Comparison of ENCODE assay signal across 20 cellular contexts in genomic region chr7:30166841-30167235, GRCh38. TPM values are rescaled to one million over a fixed set of nuclear protein-coding genes. Genes with fewer than 3 reads are reported as not detected.
DNase-seq lines count a peak whose midpoint lies in the region; ATAC-seq, FAIRE-seq and TF ChIP-seq lines count a peak whose summit lies in the region.
"Had no signal": no experiment of that assay in that cellular context is flagged by ENCODE, and none has a peak within 500 bp of the region (broad histone marks: within the 10 kb centered on the region; RNA-seq: fewer than 3 reads in every experiment).

No MANE protein-coding gene starts in this region.

- 51 to 53% methylated on average over 5 of the region's 5 CpGs for WGBS in thyroid gland, 2 donors

- ATAC-seq in PC-3 (no peak), HG02642 (IDR thresholded peaks at IDR 0.05; ENCODE audit: poor library complexity, unreplicated experiment) (no peak)
- ATAC-seq: GM23338, Panc1 had no signal

- H3K9ac ChIP-seq in PC-3 (ENCODE audit: low read length) (no peak overlapping the region), keratinocyte (ENCODE audit: control insufficient read depth, extremely low read depth, insufficient read depth, low read length) (no peak overlapping the region)

- no TSS peak for BruUV-seq in PC-3 (replicated peaks; lab: Mats Ljungman, UMichigan)

- H3K9me1 ChIP-seq in keratinocyte (ENCODE audit: control insufficient read depth, extremely low read depth, insufficient read depth, low read length): no peaks in the 10 kb centered on the region

- H4K20me1 ChIP-seq in PC-3 (ENCODE audit: low read length) (no peaks in the 10 kb centered on the region), keratinocyte (ENCODE audit: control insufficient read depth, extremely low read depth, insufficient read depth, low read length) (no peaks in the 10 kb centered on the region)

- TF ChIP-seq POLR2A in thyroid gland (IDR thresholded peaks at IDR 0.05): no peak

- H3K9me2 ChIP-seq in PC-3 (replicated peaks; ENCODE audit: low read length): no peaks in the 10 kb centered on the region

- no peak overlapping the region for H2AFZ ChIP-seq in PC-3 (ENCODE audit: low read length)
- H2AFZ ChIP-seq in keratinocyte (ENCODE audit: control insufficient read depth, low read length): no peak overlapping the region
- H2AFZ ChIP-seq: GM23338 had no signal

- CTCF ChIA-PET in PC-3 (lab: Charles Lee): no interaction called here

- H3K4me2 ChIP-seq in PC-3 (ENCODE audit: low read length) (peak overlapping the region; percentile 84; the same call in 1 of the 2 replicates), keratinocyte (ENCODE audit: control insufficient read depth, extremely low read depth, insufficient read depth, low read depth, low read length) (peak overlapping the region; percentile 55)
- H3K4me2 ChIP-seq: GM23338 had no signal

- POLR2A ChIA-PET in PC-3 (lab: Charles Lee; ENCODE audit: unreplicated experiment): no interaction called here

- dilution Hi-C loops in keratinocyte (cut with MboI; ENCODE audit: extremely low pct_ligation_motif_present, low sequenced_read_pairs): no loop called here

- TF ChIP-seq CTCF in PC-3 (conservative IDR thresholded peaks at IDR 0.05; ENCODE audit: low read depth, low read length): no peak
- no peak for TF ChIP-seq CTCF in bronchial epithelial cell (IDR thresholded peaks at IDR 0.05; ENCODE audit: insufficient read depth, low read length, severe bottlenecking)
- TF ChIP-seq CTCF in keratinocyte (optimal IDR thresholded peaks at IDR 0.05 in 1 of 3, IDR thresholded peaks at IDR 0.05 in 1 of 3, conservative IDR thresholded peaks at IDR 0.05 in 1 of 3; ENCODE audit: extremely low read depth in 1 of 3, insufficient read depth in 2 of 3, low read length in 3 of 3): no peak
- TF ChIP-seq CTCF in thyroid gland (IDR thresholded peaks at IDR 0.05): no peak

- peak overlapping the region; percentile 84 for H3K27ac ChIP-seq in PC-3 (ENCODE audit: low read length)
- peak overlapping the region; percentile 77 for H3K27ac ChIP-seq in keratinocyte (ENCODE audit: control insufficient read depth, insufficient read depth, low read length)
- H3K27ac ChIP-seq in thyroid gland: peak overlapping the region in 2 of 3 donors; percentile 65 to 75

- H3K27me3 ChIP-seq in PC-3 (ENCODE audit: low read length) (no peaks in the 10 kb centered on the region), bronchial epithelial cell (ENCODE audit: control insufficient read depth, insufficient read depth, low read length) (no peaks in the 10 kb centered on the region), keratinocyte (ENCODE audit: control insufficient read depth, extremely low read depth, insufficient read depth, low read length) (no peaks in the 10 kb centered on the region), thyroid gland (no peaks in the 10 kb centered on the region)
- H3K27me3 ChIP-seq: MG63 had no signal

- H3K9me3 ChIP-seq in PC-3 (ENCODE audit: low read length): no peaks in the 10 kb centered on the region
- H3K9me3 ChIP-seq in keratinocyte (ENCODE audit: control insufficient read depth, low read depth, low read length): no peaks in the 10 kb centered on the region
- no peaks in the 10 kb centered on the region for H3K9me3 ChIP-seq in thyroid gland
- H3K9me3 ChIP-seq: MG63 had no signal

- H3K79me2 ChIP-seq in PC-3 (ENCODE audit: low read length): no peaks in the 10 kb centered on the region
- no peaks in the 10 kb centered on the region for H3K79me2 ChIP-seq in keratinocyte (ENCODE audit: control insufficient read depth, insufficient read depth, low read length)

- no peak overlapping the region for H3K4me3 ChIP-seq in PC-3 (ENCODE audit: low read length)
- no peak overlapping the region for H3K4me3 ChIP-seq in bronchial epithelial cell (ENCODE audit: low read depth, low read length)
- no peak overlapping the region for H3K4me3 ChIP-seq in keratinocyte (ENCODE audit: control insufficient read depth in 2 of 3, extremely low read depth in 1 of 3, insufficient read depth in 2 of 3, low read depth in 1 of 3, low read length in 3 of 3)
- H3K4me3 ChIP-seq in thyroid gland (replicated peaks in 1 of 3): no peak overlapping the region
- H3K4me3 ChIP-seq: GM23338, MG63 had no signal

- FAIRE-seq in bronchial epithelial cell (lab: Jason Lieb, UNC): no peak
- FAIRE-seq in keratinocyte (lab: Jason Lieb, UNC): no peak

- intact Hi-C loops in PC-3 (cut with micrococcal nuclease): loop anchor here (10.0 kb wide), 1 partner anchor 338 kb away; the partner anchor contains the start of gene GGCT
- intact Hi-C loops in thyroid gland (cut with DNase I): loop anchor here (5.0 to 10.0 kb wide), 2 partner anchors 245 to 398 kb away; no protein-coding TSS in a partner anchor

- DNase-seq in PC-3 (no peak), bronchial epithelial cell (ENCODE audit: low read depth) (peak; percentile 41), keratinocyte (ENCODE audit: low read depth, low spot score) (no peak), thyroid gland (peak; percentile 33 to 60), NCI-H128 (lab: John Stamatoyannopoulos, UW; ENCODE audit: unreplicated experiment) (no peak)
- DNase-seq in activated T-cell treated with anti-CD3 and anti-CD28 coated beads, Interleukin-2, amount 50 U/mL, for 1 hour: no peak
- DNase-seq: ACHN; CD4-positive, alpha-beta memory T cell; DND-41; GF-D8; KG1; MG63; NCI-H1105; NCI-H187 treated with DMSO at 0.1 percent for 48 hours; NCI-H2171 treated with DMSO at 0.1 percent for 48 hours; NCI-H774; SHP77 had no signal

- H3K4me1 ChIP-seq in PC-3 (ENCODE audit: insufficient read depth, low read length) (peaks cover 73% of the 10 kb centered on the region), keratinocyte (ENCODE audit: control insufficient read depth, extremely low read depth, insufficient read depth, low read length) (peaks cover 76% of the 10 kb centered on the region), thyroid gland (peaks cover 25 to 35% of the 10 kb centered on the region in 2 donors)

- no peaks in the 10 kb centered on the region for H3F3A ChIP-seq in PC-3 (ENCODE audit: low read length, unreplicated experiment)

- H3K36me3 ChIP-seq in PC-3 (ENCODE audit: low read depth, low read length) (no peaks in the 10 kb centered on the region), bronchial epithelial cell (ENCODE audit: control insufficient read depth, insufficient read depth, low read length) (no peaks in the 10 kb centered on the region), keratinocyte (ENCODE audit: control insufficient read depth in 2 of 2, extremely low read depth in 1 of 2, insufficient read depth in 2 of 2, low read length in 2 of 2) (no peaks in the 10 kb centered on the region), thyroid gland (no peaks in the 10 kb centered on the region)
- H3K36me3 ChIP-seq: MG63 had no signal

RNA-seq across cellular contexts. Expression of gene MTURN, which starts 32.1 kb away (rescaled TPM):
- 5.4 and 6.3 TPM in 2 replicates for total RNA-seq in PC-3 (2014; rRNA removed)
- total RNA-seq in bronchial epithelial cell: 18.4 and 43.7 TPM in 2 replicates
- polyA plus RNA-seq in keratinocyte: 5.9 to 10.9 TPM (median 10.8 TPM) in 3 replicates
- polyA plus RNA-seq in keratinocyte (2011; ENCODE audit: low read depth): 5.5 TPM
- polyA plus RNA-seq in keratinocyte (2011; cell fraction: cytosol; rRNA removed): 6.6 and 8.5 TPM in 2 replicates
- polyA plus RNA-seq in keratinocyte (2011; cell fraction: nucleus; rRNA removed): 11.0 and 12.6 TPM in 2 replicates
- 7.7 and 9.7 TPM in 2 replicates for polyA plus RNA-seq in keratinocyte (2012; ENCODE audit: low replicate concordance)
- polyA minus RNA-seq in keratinocyte: 4.3 to 10.3 TPM (median 9.9 TPM) in 3 replicates
- 6.1 TPM for polyA minus RNA-seq in keratinocyte (2011; cell fraction: cytosol; rRNA and poly(A)+ RNA removed)
- polyA minus RNA-seq in keratinocyte (2011; cell fraction: nucleus; rRNA and poly(A)+ RNA removed): 5.0 and 10.3 TPM in 2 replicates
- 10 to 100 TPM; 32.0 to 86.3 (median 44.0) TPM for total RNA-seq in thyroid gland

Comparison
In these comparisons a context has a peak if more than half of its experiments do, and no peak if none do; other contexts are left out.
1. DNase-seq: peak in bronchial epithelial cell (single experiment) and thyroid gland (2 of 2); none in PC-3 (single experiment), keratinocyte (single experiment), NCI-H128 (single experiment) and activated T-cell treated with anti-CD3 and anti-CD28 coated beads, Interleukin-2, amount 50 U/mL, for 1 hour (single experiment).
2. Peak in every context shown above with its lines, with median percentiles within 50 percentile points of each other: H3K27ac ChIP-seq.